In genomic region chrX:39772057-39772832, GRCh38 we compare ENCODE assay signal across 9 cellular contexts.
DNase-seq lines count a peak whose midpoint lies in the region; ATAC-seq and TF ChIP-seq lines count a peak whose summit lies in the region.
"Had no signal": no experiment of that assay in that cellular context is flagged by ENCODE, and none has a peak within 500 bp of the region (broad histone marks: within the 10 kb centered on the region; RNA-seq: fewer than 3 reads in every experiment).

No MANE protein-coding gene starts in this region.

- H2AK5ac ChIP-seq in mesenchymal stem cell (ENCODE audit: low read length, severe bottlenecking) = no peak overlapping the region

- peak overlapping the region; percentile 64 for H3K27ac ChIP-seq in HEK293 (ENCODE audit: extremely low read depth, low read depth, low read length)
- peak overlapping the region; percentile 30 to 51 for H3K27ac ChIP-seq in ascending aorta
- H3K27ac ChIP-seq in mesenchymal stem cell (ENCODE audit: low read length, poor library complexity, severe bottlenecking) = peak overlapping the region; percentile 40

- no peak overlapping the region for H2BK15ac ChIP-seq in mesenchymal stem cell (ENCODE audit: low read depth, poor library complexity, severe bottlenecking)

- H2BK5ac ChIP-seq in mesenchymal stem cell (ENCODE audit: low read depth, low read length, poor library complexity, severe bottlenecking) = no peak overlapping the region

- POLR2A ChIA-PET in HEK293 (lab: Yijun Ruan, JAX) = no interaction called here

- H2AFZ ChIP-seq in mesenchymal stem cell (ENCODE audit: low read depth, low read length) = peak overlapping the region; percentile 77

- DNase-seq in T1000 (lab: John Stamatoyannopoulos, UW) = peak; percentile 5
- DNase-seq in ascending aorta (ENCODE audit: low spot score in 2 of 2) = no peak
- DNase-seq in mesenchymal stem cell = peak; percentile 71
- DNase-seq in stimulated activated CD8-positive, alpha-beta memory T cell treated with anti-CD3 and anti-CD28 coated beads, Interleukin-7, amount 100 ng/mL, for 24 hours (ENCODE audit: low read depth) = peak; percentile 24
- DNase-seq: naive B cell had no signal

- H3K4me3 ChIP-seq in HEK293 (ENCODE audit: low read depth, low read length) = no peak overlapping the region
- H3K4me3 ChIP-seq in ascending aorta = no peak overlapping the region
- H3K4me3 ChIP-seq in mesenchymal stem cell (ENCODE audit: insufficient read depth in 1 of 2, low read depth in 1 of 2, low read length in 2 of 2) = no peak overlapping the region

- H2BK120ac ChIP-seq in mesenchymal stem cell (ENCODE audit: low read depth, low read length) = peak overlapping the region; percentile 19

- no peaks in the 10 kb centered on the region for H3K9me3 ChIP-seq in HEK293 (ENCODE audit: control insufficient read depth, insufficient read depth, low read depth, low read length)
- no peaks in the 10 kb centered on the region for H3K9me3 ChIP-seq in ascending aorta
- H3K9me3 ChIP-seq in mesenchymal stem cell (ENCODE audit: control insufficient read depth, low read length) = no peaks in the 10 kb centered on the region

- H3K36me3 ChIP-seq in HEK293 (ENCODE audit: control insufficient read depth in 2 of 2, insufficient read depth in 1 of 2, low read length in 2 of 2) = no peaks in the 10 kb centered on the region
- H3K36me3 ChIP-seq in ascending aorta = no peaks in the 10 kb centered on the region
- H3K36me3 ChIP-seq in mesenchymal stem cell (ENCODE audit: control insufficient read depth in 1 of 2, insufficient read depth in 2 of 2, low read depth in 1 of 2, low read length in 2 of 2) = no peaks in the 10 kb centered on the region

- H4K8ac ChIP-seq in mesenchymal stem cell (ENCODE audit: low read length) = peak overlapping the region; percentile 95

- no peak overlapping the region for H3K4me2 ChIP-seq in mesenchymal stem cell (ENCODE audit: low read length, poor library complexity, severe bottlenecking)

- H3K23ac ChIP-seq in mesenchymal stem cell (ENCODE audit: low read length in 2 of 2) = no peak overlapping the region

- ATAC-seq in HG02678 (IDR thresholded peaks at IDR 0.05; ENCODE audit: unreplicated experiment) (no peak), HG02571 (IDR thresholded peaks at IDR 0.05; ENCODE audit: unreplicated experiment) (no peak), GM18873 (IDR thresholded peaks at IDR 0.05; ENCODE audit: low FRiP score, unreplicated experiment) (no peak)

- CTCF ChIA-PET in HEK293 (lab: Yijun Ruan, JAX) = interaction anchor here (0.6 kb wide), 1 partner anchor 13 kb away, joined by 3 read pairs; no protein-coding TSS in a partner anchor

- peak overlapping the region; percentile 33 to 70 for H3K18ac ChIP-seq in mesenchymal stem cell (ENCODE audit: low read depth in 1 of 2, low read length in 2 of 2)

- TF ChIP-seq CTCF in HEK293 (tag by site-specific recombination; IDR thresholded peaks at IDR 0.05) = no peak
- no peak for TF ChIP-seq CTCF in ascending aorta (IDR thresholded peaks at IDR 0.05)

- H2BK12ac ChIP-seq in mesenchymal stem cell (ENCODE audit: low read length in 2 of 2) = peak overlapping the region in 1 of 2 experiments; percentile 63

- H3K4me1 ChIP-seq in HEK293 (ENCODE audit: control insufficient read depth, insufficient read depth, low read length) = 0 out of 2 replicates have a peak, but pooled peaks cover 2% of the 10 kb centered on the region
- H3K4me1 ChIP-seq in ascending aorta = peaks cover 0 to 3% of the 10 kb centered on the region in 2 donors
- peaks cover 4% of the 10 kb centered on the region for H3K4me1 ChIP-seq in mesenchymal stem cell (ENCODE audit: control insufficient read depth, insufficient read depth, low read depth, low read length)

- no peak overlapping the region for H3K9ac ChIP-seq in mesenchymal stem cell (ENCODE audit: low read length)

- H3K4ac ChIP-seq in mesenchymal stem cell (ENCODE audit: low read depth in 1 of 2, low read length in 2 of 2) = peak overlapping the region in 1 of 2 experiments; percentile 89

- H3K27me3 ChIP-seq in ascending aorta (no peaks in the 10 kb centered on the region), mesenchymal stem cell (ENCODE audit: control insufficient read depth in 1 of 2, insufficient read depth in 1 of 2, low read length in 2 of 2) (peaks cover 0 to 61% of the 10 kb centered on the region in 2 experiments)

- intact Hi-C loops in ascending aorta (cut with DNase I) = no loop called here

- H3K79me1 ChIP-seq in mesenchymal stem cell (replicated peaks; ENCODE audit: low read length, poor library complexity, severe bottlenecking) = no peaks in the 10 kb centered on the region

- H3K14ac ChIP-seq in mesenchymal stem cell (ENCODE audit: low read length in 2 of 2) = peak overlapping the region in 1 of 2 experiments; percentile 48

- 3% methylated on average over 17 of the region's 21 CpGs for WGBS in mesenchymal stem cell

- peak overlapping the region; percentile 61 for H4K91ac ChIP-seq in mesenchymal stem cell (ENCODE audit: low read length)

TF ChIP-seq in HEK293, 187 proteins besides CTCF, POLR2A, EP300 and RAD21:
- TF ChIP-seq ZFHX2 (tag by site-specific recombination; conservative IDR thresholded peaks at IDR 0.05) (0 out of 2 replicates have a peak, but pooled peaks have one; percentile 14), ZBTB20 (tag by site-specific recombination; IDR thresholded peaks at IDR 0.05) (peak; percentile 44; the same call in 1 of the 2 replicates), ZBTB1 (tag by site-specific recombination; IDR thresholded peaks at IDR 0.05) (no peak), ZNF341 (tag by site-specific recombination; IDR thresholded peaks at IDR 0.05; ENCODE audit: low read depth) (peak; percentile 32; the same call in 1 of the 2 replicates)

Comparison
In these comparisons a context has a peak if more than half of its experiments do, and no peak if none do; other contexts are left out.
1. DNase-seq: peak in T1000 (single experiment), mesenchymal stem cell (single experiment) and stimulated activated CD8-positive, alpha-beta memory T cell treated with anti-CD3 and anti-CD28 coated beads, Interleukin-7, amount 100 ng/mL, for 24 hours (single experiment); none in ascending aorta (0 of 2).
2. Peak in every context shown above with its lines, with median percentiles within 50 percentile points of each other: H3K27ac ChIP-seq.